In the genomic region with DNA sequence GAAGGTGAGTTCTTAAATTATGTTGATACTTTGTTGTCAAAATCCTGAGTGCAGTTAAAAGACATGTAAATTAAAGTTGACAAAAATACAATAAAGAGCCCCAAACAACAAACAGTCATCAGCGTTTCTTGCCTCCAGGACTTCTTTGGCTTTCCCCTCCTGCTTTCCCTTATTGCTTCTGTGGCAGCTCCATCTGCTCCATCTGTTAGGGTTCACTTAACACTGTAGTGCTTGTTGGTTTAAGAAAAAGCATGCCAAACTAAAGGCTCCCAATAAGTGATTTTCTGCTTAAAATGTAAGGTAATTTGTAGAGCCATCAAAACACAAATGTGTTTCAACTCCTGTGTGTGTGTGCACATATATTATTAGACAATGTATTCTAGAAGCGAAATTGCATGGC, we compare ENCODE assay signal across 1 cellular context.
TF ChIP-seq lines count a peak whose summit lies in the region.

No MANE protein-coding gene starts in this region.

TF ChIP-seq in H1, 55 proteins besides CTCF, POLR2A, EP300 and RAD21 (continued from another document):
- TF ChIP-seq, protein P1, sequence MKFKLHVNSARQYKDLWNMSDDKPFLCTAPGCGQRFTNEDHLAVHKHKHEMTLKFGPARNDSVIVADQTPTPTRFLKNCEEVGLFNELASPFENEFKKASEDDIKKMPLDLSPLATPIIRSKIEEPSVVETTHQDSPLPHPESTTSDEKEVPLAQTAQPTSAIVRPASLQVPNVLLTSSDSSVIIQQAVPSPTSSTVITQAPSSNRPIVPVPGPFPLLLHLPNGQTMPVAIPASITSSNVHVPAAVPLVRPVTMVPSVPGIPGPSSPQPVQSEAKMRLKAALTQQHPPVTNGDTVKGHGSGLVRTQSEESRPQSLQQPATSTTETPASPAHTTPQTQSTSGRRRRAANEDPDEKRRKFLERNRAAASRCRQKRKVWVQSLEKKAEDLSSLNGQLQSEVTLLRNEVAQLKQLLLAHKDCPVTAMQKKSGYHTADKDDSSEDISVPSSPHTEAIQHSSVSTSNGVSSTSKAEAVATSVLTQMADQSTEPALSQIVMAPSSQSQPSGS (IDR thresholded peaks at IDR 0.05; ENCODE audit: low read length) = no peak
- TF ChIP-seq HDAC2 (IDR thresholded peaks at IDR 0.05; ENCODE audit: borderline replicate concordance in 1 of 2, low read depth in 2 of 2, low read length in 2 of 2) (no peak), SP4 (IDR thresholded peaks at IDR 0.05; ENCODE audit: low read length) (no peak), GABPA (IDR thresholded peaks at IDR 0.05; ENCODE audit: borderline replicate concordance, insufficient read depth, low read length) (no peak), SP1 (IDR thresholded peaks at IDR 0.05; ENCODE audit: low read depth, low read length) (no peak), FOSL1 (IDR thresholded peaks at IDR 0.05; ENCODE audit: insufficient read depth, low read depth, low read length) (no peak), GTF2F1 (IDR thresholded peaks at IDR 0.05; ENCODE audit: borderline replicate concordance, low read depth, low read length) (no peak), TAF1 (IDR thresholded peaks at IDR 0.05; ENCODE audit: low read depth, low read length) (no peak), NRF1 (IDR thresholded peaks at IDR 0.05; ENCODE audit: low read depth, low read length) (no peak)
- TF ChIP-seq, protein P2, sequence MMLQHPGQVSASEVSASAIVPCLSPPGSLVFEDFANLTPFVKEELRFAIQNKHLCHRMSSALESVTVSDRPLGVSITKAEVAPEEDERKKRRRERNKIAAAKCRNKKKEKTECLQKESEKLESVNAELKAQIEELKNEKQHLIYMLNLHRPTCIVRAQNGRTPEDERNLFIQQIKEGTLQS (IDR thresholded peaks at IDR 0.05; ENCODE audit: insufficient read depth, low read depth, low read length) = no peak
- TF ChIP-seq, protein P3, sequence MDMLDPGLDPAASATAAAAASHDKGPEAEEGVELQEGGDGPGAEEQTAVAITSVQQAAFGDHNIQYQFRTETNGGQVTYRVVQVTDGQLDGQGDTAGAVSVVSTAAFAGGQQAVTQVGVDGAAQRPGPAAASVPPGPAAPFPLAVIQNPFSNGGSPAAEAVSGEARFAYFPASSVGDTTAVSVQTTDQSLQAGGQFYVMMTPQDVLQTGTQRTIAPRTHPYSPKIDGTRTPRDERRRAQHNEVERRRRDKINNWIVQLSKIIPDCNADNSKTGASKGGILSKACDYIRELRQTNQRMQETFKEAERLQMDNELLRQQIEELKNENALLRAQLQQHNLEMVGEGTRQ (IDR thresholded peaks at IDR 0.05; ENCODE audit: low read length) = no peak
TF ChIP-seq in H1: peak in this region for 0.
